16 cellular contexts compared by ENCODE assay signal in genomic region chr10:13894412-13895093, GRCh38.
DNase-seq lines count a peak whose midpoint lies in the region; ATAC-seq and TF ChIP-seq lines count a peak whose summit lies in the region.
"Had no signal": no experiment of that assay in that cellular context is flagged by ENCODE, and none has a peak within 500 bp of the region (broad histone marks: within the 10 kb centered on the region; RNA-seq: fewer than 3 reads in every experiment).

No MANE protein-coding gene starts in this region.

- WGBS in mesenchymal stem cell, result 57% methylated on average over 9 of the region's 9 CpGs

- peaks cover 2% of the 10 kb centered on the region for H3K4me1 Mint-ChIP-seq in activated T-helper 2 cell treated with anti-CD3 and anti-CD28 coated beads, Interferon-gamma antibody, Interleukin-2, Interleukin-4, amounts not matched to agents 10 μg/mL and 5 μg/mL and 100 μg/mL, durations not matched to agents 14 hours and 24 hours and 36 hours (ENCODE audit: low read depth)

- no peaks in the 10 kb centered on the region for H3K36me3 Mint-ChIP-seq in activated T-helper 2 cell treated with anti-CD3 and anti-CD28 coated beads, Interferon-gamma antibody, Interleukin-2, Interleukin-4, amounts not matched to agents 10 μg/mL and 5 μg/mL and 100 μg/mL, durations not matched to agents 14 hours and 24 hours and 36 hours (ENCODE audit: low read depth)
- H3K36me3 Mint-ChIP-seq: T-cell had no signal

- intact Hi-C loops in activated T-helper 2 cell treated with anti-CD3 and anti-CD28 coated beads, Interferon-gamma antibody, Interleukin-2, Interleukin-4, amounts not matched to agents 10 μg/mL and 5 μg/mL and 100 μg/mL, durations not matched to agents 14 hours and 24 hours and 36 hours (cut with micrococcal nuclease), result no loop called here

- no peak overlapping the region for H2AFZ ChIP-seq in mesenchymal stem cell (ENCODE audit: low read depth, low read length)

- H2AK5ac ChIP-seq in mesenchymal stem cell (ENCODE audit: low read length, severe bottlenecking), result no peak overlapping the region

- no peaks in the 10 kb centered on the region for H3K27me3 ChIP-seq in mesenchymal stem cell (ENCODE audit: control insufficient read depth in 1 of 2, insufficient read depth in 1 of 2, low read length in 2 of 2)

- TF ChIP-seq CTCF in cardiac fibroblast (IDR thresholded peaks at IDR 0.05; ENCODE audit: low read depth, low read length), result no peak

- peak overlapping the region in 1 of 2 donors; percentile 4 for H3K4me3 ChIP-seq in cardiac fibroblast (replicated peaks in 1 of 2; ENCODE audit: low read depth in 2 of 2, low read length in 2 of 2)
- H3K4me3 ChIP-seq in mesenchymal stem cell (ENCODE audit: insufficient read depth in 1 of 2, low read depth in 1 of 2, low read length in 2 of 2), result no peak overlapping the region

- H3K9me3 Mint-ChIP-seq in activated T-helper 2 cell treated with anti-CD3 and anti-CD28 coated beads, Interferon-gamma antibody, Interleukin-2, Interleukin-4, amounts not matched to agents 10 μg/mL and 5 μg/mL and 100 μg/mL, durations not matched to agents 14 hours and 24 hours and 36 hours, result no peaks in the 10 kb centered on the region

- H3K4ac ChIP-seq in mesenchymal stem cell (ENCODE audit: low read depth in 1 of 2, low read length in 2 of 2), result no peak overlapping the region

- H3K23ac ChIP-seq in mesenchymal stem cell (ENCODE audit: low read length in 2 of 2), result no peak overlapping the region

- H4K91ac ChIP-seq in mesenchymal stem cell (ENCODE audit: low read length), result no peak overlapping the region

- H3K9ac ChIP-seq in mesenchymal stem cell (ENCODE audit: low read length), result no peak overlapping the region

- H3K4me1 ChIP-seq in mesenchymal stem cell (ENCODE audit: control insufficient read depth, insufficient read depth, low read depth, low read length), result peaks cover 5% of the 10 kb centered on the region

- no peak overlapping the region for H3K4me2 ChIP-seq in mesenchymal stem cell (ENCODE audit: low read length, poor library complexity, severe bottlenecking)

- peak overlapping the region; percentile 28 to 37 for H3K18ac ChIP-seq in mesenchymal stem cell (ENCODE audit: low read depth in 1 of 2, low read length in 2 of 2)

- H3K27me3 Mint-ChIP-seq in activated T-helper 2 cell treated with anti-CD3 and anti-CD28 coated beads, Interferon-gamma antibody, Interleukin-2, Interleukin-4, amounts not matched to agents 10 μg/mL and 5 μg/mL and 100 μg/mL, durations not matched to agents 14 hours and 24 hours and 36 hours (ENCODE audit: low read depth), result peaks cover 48% of the 10 kb centered on the region

- H3K27ac ChIP-seq in mesenchymal stem cell (ENCODE audit: low read length, poor library complexity, severe bottlenecking), result no peak overlapping the region
- H3K27ac ChIP-seq: WERI-Rb-1 had no signal

- no peak for ATAC-seq in GM18517 (IDR thresholded peaks at IDR 0.05; ENCODE audit: unreplicated experiment)
- ATAC-seq: activated CD8-positive, alpha-beta T cell treated with anti-CD3 and anti-CD28 coated beads, Interleukin-2, amount 10 ng/mL, durations not matched to agents 7 days and 5 days; right cardiac atrium; T-cell had no signal

- H3K27ac Mint-ChIP-seq in activated T-helper 2 cell treated with anti-CD3 and anti-CD28 coated beads, Interferon-gamma antibody, Interleukin-2, Interleukin-4, amounts not matched to agents 10 μg/mL and 5 μg/mL and 100 μg/mL, durations not matched to agents 14 hours and 24 hours and 36 hours, result no peak overlapping the region
- H3K27ac Mint-ChIP-seq: activated CD8-positive, alpha-beta T cell treated with anti-CD3 and anti-CD28 coated beads, Interleukin-2, amount 10 ng/mL, durations not matched to agents 7 days and 5 days had no signal

- H4K8ac ChIP-seq in mesenchymal stem cell (ENCODE audit: low read length), result peak overlapping the region; percentile 45

- no peak overlapping the region for H2BK5ac ChIP-seq in mesenchymal stem cell (ENCODE audit: low read depth, low read length, poor library complexity, severe bottlenecking)

- no peaks in the 10 kb centered on the region for H3K9me3 ChIP-seq in mesenchymal stem cell (ENCODE audit: control insufficient read depth, low read length)

- no peaks in the 10 kb centered on the region for H3K36me3 ChIP-seq in mesenchymal stem cell (ENCODE audit: control insufficient read depth in 1 of 2, insufficient read depth in 2 of 2, low read depth in 1 of 2, low read length in 2 of 2)
- H3K36me3 ChIP-seq: WERI-Rb-1 had no signal

- H2BK15ac ChIP-seq in mesenchymal stem cell (ENCODE audit: low read depth, poor library complexity, severe bottlenecking), result no peak overlapping the region

- H2BK12ac ChIP-seq in mesenchymal stem cell (ENCODE audit: low read length in 2 of 2), result peak overlapping the region in 1 of 2 experiments; percentile 12

- peak overlapping the region; percentile 1 for H2BK120ac ChIP-seq in mesenchymal stem cell (ENCODE audit: low read depth, low read length)

- no peak overlapping the region for H3K4me3 Mint-ChIP-seq in activated T-helper 2 cell treated with anti-CD3 and anti-CD28 coated beads, Interferon-gamma antibody, Interleukin-2, Interleukin-4, amounts not matched to agents 10 μg/mL and 5 μg/mL and 100 μg/mL, durations not matched to agents 14 hours and 24 hours and 36 hours (ENCODE audit: low read depth)
- H3K4me3 Mint-ChIP-seq: activated CD8-positive, alpha-beta T cell treated with anti-CD3 and anti-CD28 coated beads, Interleukin-2, amount 10 ng/mL, durations not matched to agents 7 days and 5 days had no signal

- no peak overlapping the region for H3K14ac ChIP-seq in mesenchymal stem cell (ENCODE audit: low read length in 2 of 2)

- DNase-seq in AG20443 (ENCODE audit: low spot score), result peak; percentile 27
- DNase-seq in HT1080 (ENCODE audit: low read depth), result peak; percentile 93
- peak; percentile 26 to 72 for DNase-seq in cardiac fibroblast (ENCODE audit: low read depth in 2 of 2)
- no peak for DNase-seq in mesenchymal stem cell
- DNase-seq in NCI-H2171 treated with DMSO at 0.1 percent for 48 hours (lab: John Stamatoyannopoulos, UW), result no peak
- no peak for DNase-seq in activated CD4-positive, alpha-beta T cell treated with anti-CD3 and anti-CD28 coated beads for 1 hour
- DNase-seq in activated T-helper 2 cell treated with anti-CD3 and anti-CD28 coated beads, Interferon-gamma antibody, Interleukin-2, Interleukin-4, amounts not matched to agents 10 μg/mL and 5 μg/mL and 100 μg/mL, durations not matched to agents 14 hours and 24 hours and 36 hours (ENCODE audit: low spot score), result no peak
- DNase-seq: activated CD8-positive, alpha-beta T cell treated with anti-CD3 and anti-CD28 coated beads, Interleukin-2, amount 10 ng/mL, durations not matched to agents 7 days and 5 days; cerebellar nuclear complex; NCI-H1092; NCI-H2107; right cardiac atrium; RPMI8226; T-cell; WERI-Rb-1 had no signal

- no peaks in the 10 kb centered on the region for H3K79me1 ChIP-seq in mesenchymal stem cell (replicated peaks; ENCODE audit: low read length, poor library complexity, severe bottlenecking)

Comparison
In these comparisons a context has a peak if more than half of its experiments do, and no peak if none do; other contexts are left out.
1. DNase-seq: peak in AG20443 (single experiment), HT1080 (single experiment) and cardiac fibroblast (2 of 2); none in mesenchymal stem cell (single experiment), NCI-H2171 treated with DMSO at 0.1 percent for 48 hours (single experiment), activated CD4-positive, alpha-beta T cell treated with anti-CD3 and anti-CD28 coated beads for 1 hour (single experiment) and activated T-helper 2 cell treated with anti-CD3 and anti-CD28 coated beads, Interferon-gamma antibody, Interleukin-2, Interleukin-4, amounts not matched to agents 10 μg/mL and 5 μg/mL and 100 μg/mL, durations not matched to agents 14 hours and 24 hours and 36 hours (single experiment).